ENCODE assay signal across 15 cellular contexts in genomic region chr15:88708256-88709054, GRCh38.
DNase-seq lines count a peak whose midpoint lies in the region; ATAC-seq and TF ChIP-seq lines count a peak whose summit lies in the region.
"Had no signal": no experiment of that assay in that cellular context is flagged by ENCODE, and none has a peak within 500 bp of the region (broad histone marks: within the 10 kb centered on the region; RNA-seq: fewer than 3 reads in every experiment).

No MANE protein-coding gene starts in this region.

- in situ Hi-C loops in mammary epithelial cell (cut with MboI; ENCODE audit: low sequenced_read_pairs in 2 of 2), result no loop called here

- no peak for TF ChIP-seq CTCF in mammary epithelial cell (conservative IDR thresholded peaks at IDR 0.05 in 1 of 2, IDR thresholded peaks at IDR 0.05 in 1 of 2; ENCODE audit: extremely low read depth in 1 of 2, insufficient read depth in 1 of 2, low read depth in 1 of 2, low read length in 2 of 2)
- TF ChIP-seq CTCF in breast epithelium (IDR thresholded peaks at IDR 0.05), result no peak
- no peak for TF ChIP-seq CTCF in fibroblast of mammary gland (conservative IDR thresholded peaks at IDR 0.05; ENCODE audit: control insufficient read depth, insufficient read depth, low read depth, low read length)
- TF ChIP-seq CTCF in prostate gland (IDR thresholded peaks at IDR 0.05), result no peak

- DNase-seq in mammary epithelial cell, result no peak
- no peak for DNase-seq in breast epithelium (ENCODE audit: low spot score in 2 of 2)
- DNase-seq in RPMI7951 (ENCODE audit: low read depth), result peak; percentile 92
- DNase-seq in fibroblast of mammary gland (ENCODE audit: low read depth), result peak; percentile 20
- peak; percentile 21 for DNase-seq in superior temporal gyrus (ENCODE audit: extremely low spot score)
- DNase-seq in erythroblast (lab: John Stamatoyannopoulos, UW), result no peak
- DNase-seq in prostate gland (ENCODE audit: low spot score), result no peak
- DNase-seq: activated naive CD4-positive, alpha-beta T cell; DMS 273 treated with DMSO at 0.1 percent for 48 hours; NCI-H146; NCI-H526; SHP77; stimulated activated CD4-positive, alpha-beta T cell treated with anti-CD3 and anti-CD28 coated beads, Interleukin-15, amount 100 ng/mL, for 24 hours had no signal

- CTCF ChIA-PET in mammary epithelial cell (lab: Charles Lee; ENCODE audit: low non-redundant PET), result no interaction called here

- dilution Hi-C loops in mammary epithelial cell (cut with HindIII; ENCODE audit: low sequenced_read_pairs), result no loop called here

- H3K36me3 ChIP-seq in mammary epithelial cell (ENCODE audit: insufficient read depth, low read length) (no peaks in the 10 kb centered on the region), breast epithelium (no peaks in the 10 kb centered on the region), prostate gland (no peaks in the 10 kb centered on the region)

- H3K9ac ChIP-seq in mammary epithelial cell (ENCODE audit: insufficient read depth, low read length), result no peak overlapping the region

- intact Hi-C loops in mammary epithelial cell (cut with micrococcal nuclease), result no loop called here
- intact Hi-C loops in breast epithelium (cut with DNase I; ENCODE audit: low total_unique reads), result loop anchor here (5.0 kb wide), 1 partner anchor 764 kb away; no protein-coding TSS in a partner anchor
- intact Hi-C loops in prostate gland (cut with DNase I), result no loop called here

- no peaks in the 10 kb centered on the region for H3K27me3 ChIP-seq in mammary epithelial cell (ENCODE audit: insufficient read depth, low read length)
- peaks cover 0 to 32% of the 10 kb centered on the region in 2 donors for H3K27me3 ChIP-seq in breast epithelium
- H3K27me3 ChIP-seq in prostate gland (replicated peaks; ENCODE audit: insufficient read depth), result peaks cover 2% of the 10 kb centered on the region

- H3K4me1 ChIP-seq in mammary epithelial cell (ENCODE audit: insufficient read depth, low read length), result peaks cover 18% of the 10 kb centered on the region
- no peaks in the 10 kb centered on the region for H3K4me1 ChIP-seq in breast epithelium
- no peaks in the 10 kb centered on the region for H3K4me1 ChIP-seq in prostate gland (replicated peaks)
- H3K4me1 ChIP-seq: A549 had no signal

- no peaks in the 10 kb centered on the region for H3K9me3 ChIP-seq in mammary epithelial cell (replicated peaks; ENCODE audit: insufficient read depth, low read length)
- no peaks in the 10 kb centered on the region for H3K9me3 ChIP-seq in breast epithelium
- H3K9me3 ChIP-seq in prostate gland, result no peaks in the 10 kb centered on the region
- H3K9me3 ChIP-seq: A549 had no signal

- H3K4me3 ChIP-seq in mammary epithelial cell (replicated peaks in 1 of 3; ENCODE audit: insufficient read depth in 1 of 3, low read depth in 2 of 3, low read length in 3 of 3) (no peak overlapping the region), breast epithelium (no peak overlapping the region), fibroblast of mammary gland (ENCODE audit: control insufficient read depth, low read depth, low read length) (no peak overlapping the region), prostate gland (no peak overlapping the region)
- H3K4me3 ChIP-seq: A549 had no signal

- BruUV-seq in mammary epithelial cell (replicated peaks; lab: Mats Ljungman, UMichigan), result no TSS peak

- H4K20me1 ChIP-seq in mammary epithelial cell (ENCODE audit: insufficient read depth, low read length), result no peaks in the 10 kb centered on the region

- peak overlapping the region; percentile 46 for H2AFZ ChIP-seq in mammary epithelial cell (ENCODE audit: low read depth, low read length)

- ATAC-seq in GM21515 (IDR thresholded peaks at IDR 0.05; ENCODE audit: unreplicated experiment), result no peak
- ATAC-seq: A549 had no signal

- H3K79me2 ChIP-seq in mammary epithelial cell (ENCODE audit: insufficient read depth, low read length), result no peaks in the 10 kb centered on the region

- 39% methylated on average over 10 of the region's 12 CpGs for WGBS in mammary epithelial cell (ENCODE audit: low coverage, missing lambda C conversion rate)
- WGBS in prostate gland, result 71% methylated on average over 11 of the region's 12 CpGs

- no peak for TF ChIP-seq POLR2A in breast epithelium (IDR thresholded peaks at IDR 0.05)
- TF ChIP-seq POLR2A in erythroblast (IDR thresholded peaks at IDR 0.05; ENCODE audit: low read length), result no peak
- TF ChIP-seq POLR2A in prostate gland (IDR thresholded peaks at IDR 0.05), result no peak

- H3K4me2 ChIP-seq in mammary epithelial cell (ENCODE audit: insufficient read depth, low read depth, low read length), result no peak overlapping the region
- H3K4me2 ChIP-seq: A549 had no signal

- no peak overlapping the region for H3K27ac ChIP-seq in mammary epithelial cell (ENCODE audit: insufficient read depth, low read depth, low read length)
- no peak overlapping the region for H3K27ac ChIP-seq in breast epithelium
- no peak overlapping the region for H3K27ac ChIP-seq in prostate gland
- H3K27ac ChIP-seq: A549 had no signal

Comparison
In these comparisons a context has a peak if more than half of its experiments do, and no peak if none do; other contexts are left out.
1. DNase-seq: peak in RPMI7951 (single experiment), fibroblast of mammary gland (single experiment) and superior temporal gyrus (single experiment); none in mammary epithelial cell (single experiment), breast epithelium (0 of 2), erythroblast (0 of 2) and prostate gland (single experiment).